ENCODE assay signal across 23 cellular contexts in the genomic region with DNA sequence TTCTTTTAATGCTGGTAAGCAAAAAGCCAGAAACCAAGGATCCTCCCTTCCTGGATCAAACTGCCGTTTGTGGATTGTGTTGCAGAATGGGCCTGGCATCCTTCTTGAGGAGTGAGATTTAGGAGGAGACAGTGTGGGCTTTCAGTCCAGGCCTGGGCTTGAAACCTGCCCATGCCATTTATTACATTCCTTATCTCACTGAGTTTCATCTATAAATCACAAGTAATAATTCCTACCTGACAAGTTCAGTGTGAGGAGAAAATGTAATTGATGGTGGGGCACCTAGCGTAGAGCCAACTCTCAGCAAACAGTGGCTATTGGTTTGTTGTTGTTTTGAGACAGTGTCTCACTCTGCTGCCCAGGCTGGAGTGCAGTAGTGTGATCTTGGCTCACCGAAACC.
"Had no signal": no experiment of that assay in that cellular context is flagged by ENCODE, and none has a peak within 500 bp of the region (broad histone marks: within the 10 kb centered on the region; RNA-seq: fewer than 3 reads in every experiment).

No MANE protein-coding gene starts in this region.

- H3K27ac Mint-ChIP-seq: IgD-negative memory B cell had no signal

- H3K36me3 ChIP-seq: MG63, SJSA1 had no signal

- H3K9ac ChIP-seq: KMS-11 had no signal

- H3K4me1 Mint-ChIP-seq: IgD-negative memory B cell had no signal

- H3K9me3 ChIP-seq: MG63, SJSA1 had no signal

- H3K4me1 ChIP-seq: SJSA1 had no signal

- H3K36me3 Mint-ChIP-seq: IgD-negative memory B cell had no signal

- H3K27me3 ChIP-seq: MG63, SJSA1 had no signal

- H3K4me2 ChIP-seq: KMS-11 had no signal

- DNase-seq: MG63, NCI-H1092, NCI-H1105 treated with DMSO at 0.1 percent for 48 hours, NCI-H1417 treated with DMSO at 0.1 percent for 48 hours, NCI-H146, NCI-H1694 treated with DMSO at 0.1 percent for 48 hours, NCI-H1930, NCI-H2081, NCI-H2107, NCI-H226, NCI-H446, NCI-H510A, NCI-H524 treated with DMSO at 0.1 percent for 48 hours, NCI-H69, NCI-H774, Right ventricle myocardium superior, RPMI8226, SIG-M5 had no signal

- H3K27ac ChIP-seq: KMS-11, SJSA1, SK-N-MC had no signal

- H3K4me3 ChIP-seq: K562, MG63, SJSA1, SK-N-MC had no signal

- H3K4me3 Mint-ChIP-seq: IgD-negative memory B cell had no signal

- H3K27me3 Mint-ChIP-seq: IgD-negative memory B cell had no signal

- ATAC-seq: K562 had no signal
